Comparison of ENCODE assay signal across 15 cellular contexts in the genomic region with DNA sequence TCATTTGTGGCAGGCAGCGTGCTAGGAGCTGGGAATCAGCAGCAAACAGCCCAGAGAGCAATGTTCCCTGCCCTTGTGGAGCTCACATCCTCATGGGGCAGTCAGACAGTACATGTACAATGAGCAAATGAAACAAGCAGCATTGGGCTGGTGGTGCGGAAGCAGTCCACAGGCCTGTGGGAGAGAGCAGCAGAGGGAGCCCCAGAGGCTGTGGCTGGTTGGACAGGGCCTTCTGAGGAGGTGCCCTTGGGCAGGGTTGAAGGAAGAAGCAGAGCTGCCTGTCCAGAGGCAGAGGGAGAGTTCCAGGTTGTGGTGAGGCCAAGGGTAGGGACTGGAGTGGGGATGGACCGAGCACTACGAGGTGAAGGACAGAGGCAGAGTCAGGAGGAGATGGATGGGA. TPM values are rescaled to one million over a fixed set of nuclear protein-coding genes. Genes with fewer than 3 reads are reported as not detected.
DNase-seq lines count a peak whose midpoint lies in the region; ATAC-seq, FAIRE-seq and TF ChIP-seq lines count a peak whose summit lies in the region.
"Had no signal": no experiment of that assay in that cellular context is flagged by ENCODE, and none has a peak within 500 bp of the region (broad histone marks: within the 10 kb centered on the region; RNA-seq: fewer than 3 reads in every experiment).

No MANE protein-coding gene starts in this region.

- no peaks in the 10 kb centered on the region for H3K9me2 ChIP-seq in PC-3 (replicated peaks; ENCODE audit: low read length)

- WGBS in pancreas, 2 donors = 65 to 81% methylated on average over 4 of the region's 4 CpGs

- H3K4me1 ChIP-seq in PC-3 (ENCODE audit: insufficient read depth, low read length) (no peaks in the 10 kb centered on the region), neural progenitor cell (no peaks in the 10 kb centered on the region), pancreas (no peaks in the 10 kb centered on the region)
- H3K4me1 ChIP-seq: BLaER1, Caco-2 had no signal

- H3K79me2 ChIP-seq in PC-3 (ENCODE audit: low read length) (no peaks in the 10 kb centered on the region), neural progenitor cell (ENCODE audit: low read depth) (no peaks in the 10 kb centered on the region)

- H4K20me1 ChIP-seq in PC-3 (ENCODE audit: low read length) = no peaks in the 10 kb centered on the region
- no peaks in the 10 kb centered on the region for H4K20me1 ChIP-seq in neural progenitor cell (ENCODE audit: low read depth)
- H4K20me1 ChIP-seq: BLaER1 had no signal

- TF ChIP-seq CTCF in PC-3 (conservative IDR thresholded peaks at IDR 0.05; ENCODE audit: low read depth, low read length) = no peak
- TF ChIP-seq CTCF in neural progenitor cell (IDR thresholded peaks at IDR 0.05) = no peak
- TF ChIP-seq CTCF in pancreas (IDR thresholded peaks at IDR 0.05) = no peak

- no peaks in the 10 kb centered on the region for H3K9me3 Mint-ChIP-seq in neural progenitor cell
- H3K9me3 Mint-ChIP-seq: CD8-positive, alpha-beta memory T cell had no signal

- H3K4me1 Mint-ChIP-seq in neural progenitor cell = no peaks in the 10 kb centered on the region
- H3K4me1 Mint-ChIP-seq: CD8-positive, alpha-beta memory T cell had no signal

- H3K4me2 ChIP-seq in PC-3 (ENCODE audit: low read length) (no peak overlapping the region), neural progenitor cell (no peak overlapping the region)
- H3K4me2 ChIP-seq: BLaER1 had no signal

- POLR2A ChIA-PET in PC-3 (lab: Charles Lee; ENCODE audit: unreplicated experiment) = no interaction called here

- H3K27ac Mint-ChIP-seq in neural progenitor cell = no peak overlapping the region
- H3K27ac Mint-ChIP-seq: CD8-positive, alpha-beta memory T cell had no signal

- H3K36me3 Mint-ChIP-seq in neural progenitor cell = no peaks in the 10 kb centered on the region

- H3K4me3 ChIP-seq in PC-3 (ENCODE audit: low read length) (no peak overlapping the region), neural progenitor cell (no peak overlapping the region), pancreas (no peak overlapping the region)
- H3K4me3 ChIP-seq: BLaER1, GM23248 had no signal

- H2AFZ ChIP-seq in PC-3 (ENCODE audit: low read length) (no peak overlapping the region), neural progenitor cell (replicated peaks) (no peak overlapping the region)
- H2AFZ ChIP-seq: GM23248 had no signal

- CTCF ChIA-PET in PC-3 (lab: Charles Lee) = no interaction called here

- peaks cover 2% of the 10 kb centered on the region for H3K27me3 Mint-ChIP-seq in neural progenitor cell (ENCODE audit: insufficient read depth, low read depth)

- no TSS peak for BruUV-seq in PC-3 (replicated peaks; lab: Mats Ljungman, UMichigan)

- H3K9me3 ChIP-seq in PC-3 (ENCODE audit: low read length) (no peaks in the 10 kb centered on the region), neural progenitor cell (ENCODE audit: low read depth) (no peaks in the 10 kb centered on the region), pancreas (no peaks in the 10 kb centered on the region)
- H3K9me3 ChIP-seq: BLaER1, Caco-2 had no signal

- H3K9ac ChIP-seq in PC-3 (ENCODE audit: low read length) (no peak overlapping the region), neural progenitor cell (no peak overlapping the region)
- H3K9ac ChIP-seq: BLaER1, GM23248 had no signal

- H3K4me3 Mint-ChIP-seq in neural progenitor cell = no peak overlapping the region
- H3K4me3 Mint-ChIP-seq: CD8-positive, alpha-beta memory T cell had no signal

- no peak overlapping the region for H3K27ac ChIP-seq in PC-3 (ENCODE audit: low read length)
- no peak overlapping the region for H3K27ac ChIP-seq in neural progenitor cell
- no peak overlapping the region for H3K27ac ChIP-seq in pancreas
- H3K27ac ChIP-seq: BLaER1, GM23248 had no signal

- ATAC-seq in PC-3 (0 out of 2 replicates have a peak, but pooled peaks have one; percentile 31), pancreas (no peak)

- intact Hi-C loops in PC-3 (cut with micrococcal nuclease) (no loop called here), pancreas (cut with DNase I) (no loop called here)

- H3K27me3 ChIP-seq in PC-3 (ENCODE audit: low read length) (no peaks in the 10 kb centered on the region), neural progenitor cell (no peaks in the 10 kb centered on the region), pancreas (no peaks in the 10 kb centered on the region)

- H3F3A ChIP-seq in PC-3 (ENCODE audit: low read length, unreplicated experiment) = no peaks in the 10 kb centered on the region
- no peaks in the 10 kb centered on the region for H3F3A ChIP-seq in neural progenitor cell (ENCODE audit: low read depth)

- H3K36me3 ChIP-seq in PC-3 (ENCODE audit: low read depth, low read length) (no peaks in the 10 kb centered on the region), neural progenitor cell (no peaks in the 10 kb centered on the region), pancreas (no peaks in the 10 kb centered on the region)
- H3K36me3 ChIP-seq: BLaER1 had no signal

- no peak for FAIRE-seq in pancreas (lab: Jason Lieb, UNC)

- peak; percentile 32 for DNase-seq in ELF-1 (ENCODE audit: low read depth, low spot score)
- DNase-seq in PC-3 = no peak
- peak; percentile 1 for DNase-seq in cerebellar cortex (ENCODE audit: low spot score)
- DNase-seq in neural progenitor cell (ENCODE audit: low spot score) = peak; percentile 8
- DNase-seq in dedifferentiated amniotic fluid mesenchymal stem cell (ENCODE audit: extremely low spot score) = no peak
- DNase-seq in pancreas = no peak
- no peak for DNase-seq in SW480 (ENCODE audit: low spot score)
- DNase-seq: 8988T; AML-193; Caco-2; CD8-positive, alpha-beta memory T cell; DND-41; GM23248; H7 had no signal

RNA-seq across cellular contexts. Expression of a gene that starts 22.5 kb away (rescaled TPM):
- total RNA-seq in PC-3 (2014; rRNA removed) (20.7 and 23.1 TPM in 2 replicates), neural progenitor cell (ENCODE audit: low replicate concordance) (22.1 and 26.0 TPM in 2 replicates), pancreas (10 to 100 TPM in 4 of 6 donors, 1 to 10 TPM in 2; 6.7 to 15.6 (median 11.7) TPM)
- polyA plus RNA-seq in pancreas = 1 to 10 TPM; 1.4 to 7.0 TPM

RNA-seq across cellular contexts. Expression of a gene that starts 33.9 kb away (rescaled TPM):
- total RNA-seq in PC-3 (2014; rRNA removed) (13.4 and 14.4 TPM in 2 replicates), neural progenitor cell (ENCODE audit: low replicate concordance) (23.5 and 24.2 TPM in 2 replicates), pancreas (1 to 10 TPM; 2.1 to 8.3 (median 4.4) TPM)
- 1 to 10 TPM; 2.8 to 6.2 TPM for polyA plus RNA-seq in pancreas

RNA-seq across cellular contexts. Expression of a gene that starts 57.8 kb away (rescaled TPM):
- total RNA-seq in PC-3 (2014; rRNA removed) (not detected in 2 replicates), neural progenitor cell (ENCODE audit: low replicate concordance) (not detected in 2 replicates), pancreas (under 1 TPM in 1 of 6 donors, not detected in 5; 0.47 TPM)
- polyA plus RNA-seq in pancreas = not detected
- total RNA-seq: Caco-2; CD8-positive, alpha-beta memory T cell; GM23248 had no signal
- polyA plus RNA-seq: CD8-positive, alpha-beta memory T cell; GM23248 had no signal

RNA-seq across cellular contexts. Expression of a gene that starts 58.0 kb away (rescaled TPM):
- not detected in 2 replicates for total RNA-seq in PC-3 (2014; rRNA removed)
- total RNA-seq in neural progenitor cell (ENCODE audit: low replicate concordance) = not detected in 2 replicates
- not detected for total RNA-seq in pancreas
- polyA plus RNA-seq in pancreas = not detected
- total RNA-seq: Caco-2; CD8-positive, alpha-beta memory T cell; GM23248 had no signal
- polyA plus RNA-seq: CD8-positive, alpha-beta memory T cell; GM23248 had no signal

Comparison
In these comparisons a context has a peak if more than half of its experiments do, and no peak if none do; other contexts are left out.
1. DNase-seq: peak in ELF-1 (single experiment), cerebellar cortex (single experiment) and neural progenitor cell (single experiment); none in PC-3 (single experiment), dedifferentiated amniotic fluid mesenchymal stem cell (single experiment), pancreas (0 of 6) and SW480 (single experiment).